19 cellular contexts compared by ENCODE assay signal in genomic region chr7:7534031-7534430, GRCh38. TPM values are rescaled to one million over a fixed set of nuclear protein-coding genes. Genes with fewer than 3 reads are reported as not detected.
DNase-seq lines count a peak whose midpoint lies in the region; ATAC-seq and TF ChIP-seq lines count a peak whose summit lies in the region.
"Had no signal": no experiment of that assay in that cellular context is flagged by ENCODE, and none has a peak within 500 bp of the region (broad histone marks: within the 10 kb centered on the region; RNA-seq: fewer than 3 reads in every experiment).

No MANE protein-coding gene starts in this region.

- H3K79me2 ChIP-seq in PC-9 (ENCODE audit: low read depth) = no peaks in the 10 kb centered on the region

- TF ChIP-seq CTCF in left ventricle myocardium inferior (IDR thresholded peaks at IDR 0.05; ENCODE audit: borderline replicate concordance) (no peak), right atrium auricular region (IDR thresholded peaks at IDR 0.05) (no peak), PC-9 (conservative IDR thresholded peaks at IDR 0.05) (no peak), HFFc6 (IDR thresholded peaks at IDR 0.05) (no peak)

- BruUV-seq in PC-9 (replicated peaks; lab: Mats Ljungman, UMichigan) = no TSS peak

- no peaks in the 10 kb centered on the region for H3K9me3 ChIP-seq in left ventricle myocardium inferior (replicated peaks)
- H3K9me3 ChIP-seq in right atrium auricular region = no peaks in the 10 kb centered on the region
- peaks cover 14% of the 10 kb centered on the region; the same call in 1 of the 2 replicates for H3K9me3 ChIP-seq in PC-9 (ENCODE audit: insufficient read depth, low read depth)
- H3K9me3 ChIP-seq: Caco-2, HAP-1 had no signal

- no peaks in the 10 kb centered on the region for H3K4me1 ChIP-seq in left ventricle myocardium inferior
- H3K4me1 ChIP-seq in right atrium auricular region = no peaks in the 10 kb centered on the region
- no peaks in the 10 kb centered on the region for H3K4me1 ChIP-seq in PC-9 (replicated peaks; ENCODE audit: insufficient read depth)
- H3K4me1 ChIP-seq: Caco-2, HAP-1 had no signal

- no peaks in the 10 kb centered on the region for H3K36me3 Mint-ChIP-seq in HFFc6 (ENCODE audit: low read depth)

- CTCF ChIA-PET in PC-9 (lab: Charles Lee) = no interaction called here

- H2AFZ ChIP-seq in PC-9 = 0 out of 2 replicates have a peak overlapping the region, but pooled peaks have one; percentile 23

- H3K4me2 ChIP-seq in PC-9 = no peak overlapping the region
- H3K4me2 ChIP-seq: A549 had no signal

- H3K4me3 Mint-ChIP-seq in HFFc6 = no peak overlapping the region
- H3K4me3 Mint-ChIP-seq: CD4-positive, alpha-beta T cell had no signal

- H3K9me2 ChIP-seq in PC-9 (ENCODE audit: insufficient read depth) = no peaks in the 10 kb centered on the region

- peaks cover 5% of the 10 kb centered on the region for H3K27me3 ChIP-seq in left ventricle myocardium inferior (ENCODE audit: low read depth)
- no peaks in the 10 kb centered on the region for H3K27me3 ChIP-seq in right atrium auricular region
- no peaks in the 10 kb centered on the region for H3K27me3 ChIP-seq in PC-9 (ENCODE audit: insufficient read depth, low read depth)

- H3K36me3 ChIP-seq in left ventricle myocardium inferior (no peaks in the 10 kb centered on the region), right atrium auricular region (no peaks in the 10 kb centered on the region), PC-9 (ENCODE audit: low read depth) (no peaks in the 10 kb centered on the region)
- H3K36me3 ChIP-seq: HAP-1 had no signal

- no peaks in the 10 kb centered on the region for H3F3A ChIP-seq in PC-9 (ENCODE audit: insufficient read depth, low read depth)

- ATAC-seq in HG03175 (IDR thresholded peaks at IDR 0.05; ENCODE audit: unreplicated experiment) = no peak
- ATAC-seq: A549 had no signal

- peaks cover 13% of the 10 kb centered on the region for H3K4me1 Mint-ChIP-seq in HFFc6 (ENCODE audit: low read depth)

- H3K4me3 ChIP-seq in left ventricle myocardium inferior = peak overlapping the region; percentile 12
- no peak overlapping the region for H3K4me3 ChIP-seq in right atrium auricular region
- no peak overlapping the region for H3K4me3 ChIP-seq in PC-9
- H3K4me3 ChIP-seq: A549, HAP-1 had no signal

- intact Hi-C loops in left ventricle myocardium inferior (cut with micrococcal nuclease) (loop anchor here (10.0 kb wide), 1 partner anchor 419 kb away; no protein-coding TSS in a partner anchor), PC-9 (cut with micrococcal nuclease; ENCODE audit: unreplicated experiment) (no loop called here)

- no peak overlapping the region for H3K27ac Mint-ChIP-seq in HFFc6
- H3K27ac Mint-ChIP-seq: CD4-positive, alpha-beta T cell had no signal

- POLR2A ChIA-PET in PC-9 (lab: Charles Lee; ENCODE audit: unreplicated experiment) = no interaction called here

- DNase-seq in DMS 273 (lab: John Stamatoyannopoulos, UW; ENCODE audit: unreplicated experiment) (peak; percentile 36), DMS 273 treated with DMSO at 0.1 percent for 48 hours (lab: John Stamatoyannopoulos, UW) (no peak), left ventricle myocardium inferior (no peak), right atrium auricular region (ENCODE audit: low spot score) (no peak), PC-9 (no peak), HFFc6 (no peak)
- no peak for DNase-seq in NK-92 treated with Interleukin-12 subunit alpha and Interleukin-12 subunit beta, amount 100 ng/mL, for 24 hours (lab: John Stamatoyannopoulos, UW)
- DNase-seq: AML-193; Caco-2; CD4-positive, alpha-beta T cell; GDM1; GOT3; IMR-90; KBM-7 had no signal

- H3K27ac ChIP-seq in left ventricle myocardium inferior (replicated peaks) (no peak overlapping the region), right atrium auricular region (no peak overlapping the region), PC-9 (no peak overlapping the region)
- H3K27ac ChIP-seq: 22Rv1, A549, C4-2B had no signal

- H3K9me3 Mint-ChIP-seq in HFFc6 = no peaks in the 10 kb centered on the region
- H3K9me3 Mint-ChIP-seq: CD4-positive, alpha-beta T cell had no signal

- no peaks in the 10 kb centered on the region for H3K27me3 Mint-ChIP-seq in HFFc6 (ENCODE audit: insufficient read depth)

- H4K20me1 ChIP-seq in PC-9 (ENCODE audit: insufficient read depth) = no peaks in the 10 kb centered on the region

RNA-seq across cellular contexts. Expression of gene COL28A1, which starts 1.6 kb away (rescaled TPM):
- 1.9 TPM for total RNA-seq in left ventricle myocardium inferior
- 1 to 10 TPM; 1.5 to 2.3 TPM for total RNA-seq in right atrium auricular region
- total RNA-seq in PC-9 (2021) = 0.83 and 2.2 TPM in 2 replicates
- under 1 TPM in 2 of 6 experiments, not detected in 4; 0.07 to 0.14 TPM for total RNA-seq in HFFc6 (2021; fragmentation: NEBNext Ultra II Directional; extraction: Animal tissue kit (Norgen Biotek cat#: 25700))

RNA-seq across cellular contexts. Expression of gene MIOS, which starts 32.7 kb away (rescaled TPM):
- total RNA-seq in left ventricle myocardium inferior (25.3 TPM), right atrium auricular region (10 to 100 TPM; 19.7 to 21.8 TPM), PC-9 (2021) (35.8 and 42.0 TPM in 2 replicates)
- total RNA-seq in HFFc6 (2021; fragmentation: NEBNext Ultra II Directional; extraction: Animal tissue kit (Norgen Biotek cat#: 25700)) = 10 to 100 TPM; 30.2 to 39.0 (median 35.1) TPM
